ENCODE assay signal across 8 cellular contexts in genomic region chr4:82428969-82429727, GRCh38. TPM values are rescaled to one million over a fixed set of nuclear protein-coding genes. Genes with fewer than 3 reads are reported as not detected.
DNase-seq lines count a peak whose midpoint lies in the region; ATAC-seq, FAIRE-seq and TF ChIP-seq lines count a peak whose summit lies in the region.

No MANE protein-coding gene starts in this region.

- H3F3A ChIP-seq in GM23338 (replicated peaks; ENCODE audit: low read depth), result peaks cover 43% of the 10 kb centered on the region

- H3K4me3 Mint-ChIP-seq in GM23338, result peak overlapping the region; percentile 100
- H3K4me3 Mint-ChIP-seq in nephron, result peak overlapping the region; percentile 99 to 100 (median 100)
- H3K4me3 Mint-ChIP-seq in stimulated activated naive CD8-positive, alpha-beta T cell treated with anti-CD3 and anti-CD28 coated beads, Interleukin-15, Interleukin-2, amounts not matched to agents 100 ng/mL and 50 ng/mL, for 24 hours, result peak overlapping the region; percentile 100

- H3K27ac ChIP-seq in GM23338 (ENCODE audit: low read depth), result peak overlapping the region; percentile 99

- H3K4me1 ChIP-seq in GM23338 (ENCODE audit: insufficient read depth), result peaks cover 34% of the 10 kb centered on the region

- H3K27me3 Mint-ChIP-seq in GM23338 (ENCODE audit: insufficient read depth, low read depth, poor library complexity), result peaks cover 29% of the 10 kb centered on the region
- no peaks in the 10 kb centered on the region for H3K27me3 Mint-ChIP-seq in nephron (ENCODE audit: low read depth)
- no peaks in the 10 kb centered on the region for H3K27me3 Mint-ChIP-seq in stimulated activated naive CD8-positive, alpha-beta T cell treated with anti-CD3 and anti-CD28 coated beads, Interleukin-15, Interleukin-2, amounts not matched to agents 100 ng/mL and 50 ng/mL, for 24 hours

- H3K27ac Mint-ChIP-seq in GM23338 (peak overlapping the region; percentile 100), nephron (peak overlapping the region; percentile 97 to 100 (median 100))
- H3K27ac Mint-ChIP-seq in stimulated activated naive CD8-positive, alpha-beta T cell treated with anti-CD3 and anti-CD28 coated beads, Interleukin-15, Interleukin-2, amounts not matched to agents 100 ng/mL and 50 ng/mL, for 24 hours, result peak overlapping the region; percentile 100

- H3K9me3 Mint-ChIP-seq in GM23338 (peaks cover 5% of the 10 kb centered on the region; the same call in 2 of the 3 replicates), nephron (no peaks in the 10 kb centered on the region)
- H3K9me3 Mint-ChIP-seq in stimulated activated naive CD8-positive, alpha-beta T cell treated with anti-CD3 and anti-CD28 coated beads, Interleukin-15, Interleukin-2, amounts not matched to agents 100 ng/mL and 50 ng/mL, for 24 hours, result no peaks in the 10 kb centered on the region

- peak overlapping the region; percentile 84 for H3K4me2 ChIP-seq in GM23338

- no peaks in the 10 kb centered on the region for H3K27me3 ChIP-seq in GM23338 (ENCODE audit: insufficient read depth)

- H3K4me1 Mint-ChIP-seq in GM23338 (peaks cover 27% of the 10 kb centered on the region), nephron (peaks cover 37% of the 10 kb centered on the region)
- peaks cover 79% of the 10 kb centered on the region for H3K4me1 Mint-ChIP-seq in stimulated activated naive CD8-positive, alpha-beta T cell treated with anti-CD3 and anti-CD28 coated beads, Interleukin-15, Interleukin-2, amounts not matched to agents 100 ng/mL and 50 ng/mL, for 24 hours (ENCODE audit: low read depth)

- H3K36me3 ChIP-seq in GM23338 (ENCODE audit: insufficient read depth), result peaks cover 52% of the 10 kb centered on the region

- peaks cover 83% of the 10 kb centered on the region for H3K79me2 ChIP-seq in GM23338 (replicated peaks; ENCODE audit: insufficient read depth)

- no peaks in the 10 kb centered on the region for H3K9me2 ChIP-seq in GM23338 (ENCODE audit: insufficient read depth)

- DNase-seq in EL, result peak; percentile 90
- peak; percentile 90 for DNase-seq in GM23338 (ENCODE audit: low spot score)
- peak; percentile 84 to 87 for DNase-seq in Kasumi-1 (lab: John Stamatoyannopoulos, UW)
- DNase-seq in RCC 7860 (ENCODE audit: low spot score), result peak; percentile 81
- DNase-seq in activated T-helper 1 cell treated with anti-CD3 and anti-CD28 coated beads, Interleukin-2, amount 50 U/mL, for 16 hours (ENCODE audit: low read depth in 1 of 2, low spot score in 1 of 2), result peak; percentile 85 to 93
- DNase-seq in fibroblast of mammary gland (ENCODE audit: low read depth), result peak; percentile 82

- TF ChIP-seq CTCF in GM23338 (conservative IDR thresholded peaks at IDR 0.05; ENCODE audit: low read depth in 2 of 2), result peak; percentile 68 to 78
- no peak for TF ChIP-seq CTCF in fibroblast of mammary gland (conservative IDR thresholded peaks at IDR 0.05; ENCODE audit: control insufficient read depth, insufficient read depth, low read depth, low read length)
- TF ChIP-seq CTCF in nephron (IDR thresholded peaks at IDR 0.05; ENCODE audit: unreplicated experiment in 3 of 3), result peak; percentile 97 to 99 (median 98)

- no peak overlapping the region for H2AFZ ChIP-seq in GM23338

- H3K4me3 ChIP-seq in GM23338 (peak overlapping the region; percentile 99), fibroblast of mammary gland (ENCODE audit: control insufficient read depth, low read depth, low read length) (peak overlapping the region; percentile 100)

- H3K36me3 Mint-ChIP-seq in GM23338 (ENCODE audit: low read depth), result peaks cover 73% of the 10 kb centered on the region
- H3K36me3 Mint-ChIP-seq in nephron (ENCODE audit: low read depth), result peaks cover 51% of the 10 kb centered on the region
- peaks cover 72% of the 10 kb centered on the region for H3K36me3 Mint-ChIP-seq in stimulated activated naive CD8-positive, alpha-beta T cell treated with anti-CD3 and anti-CD28 coated beads, Interleukin-15, Interleukin-2, amounts not matched to agents 100 ng/mL and 50 ng/mL, for 24 hours (ENCODE audit: low read depth)

- H4K20me1 ChIP-seq in GM23338 (replicated peaks; ENCODE audit: insufficient read depth), result peaks cover 73% of the 10 kb centered on the region

- no peak for FAIRE-seq in RCC 7860 (lab: Jason Lieb, UNC)

- peak; percentile 59 for ATAC-seq in GM23338

TF ChIP-seq in GM23338, 12 proteins besides CTCF, POLR2A, EP300 and RAD21:
- TF ChIP-seq CREB1 (CRISPR knock-in tag; IDR thresholded peaks at IDR 0.05; ENCODE audit: low read depth), result peak; percentile 97
- TF ChIP-seq JUNB (IDR thresholded peaks at IDR 0.05; ENCODE audit: unreplicated experiment), result no peak
- peak; percentile 86 for TF ChIP-seq POLR2AphosphoS5 (IDR thresholded peaks at IDR 0.05; ENCODE audit: low read depth)

RNA-seq across cellular contexts. Expression of gene HNRNPDL, which starts 1.1 kb away (rescaled TPM):
- 243 and 250 TPM in 2 replicates for total RNA-seq in GM23338 (2014; rRNA removed; shearing (Covaris generic))
- 336 and 354 TPM in 2 replicates for polyA plus RNA-seq in GM23338 (2016; fragmentation: Nextera tagmentation; extraction: Ambion mirVana)

RNA-seq across cellular contexts. Expression of gene ENOPH1, which starts 1.2 kb away (rescaled TPM):
- total RNA-seq in GM23338 (2014; rRNA removed; shearing (Covaris generic)), result 105 and 131 TPM in 2 replicates
- polyA plus RNA-seq in GM23338 (2016; fragmentation: Nextera tagmentation; extraction: Ambion mirVana), result 137 and 146 TPM in 2 replicates

RNA-seq across cellular contexts. Expression of gene HNRNPD, which starts 55.4 kb away (rescaled TPM):
- 245 and 308 TPM in 2 replicates for total RNA-seq in GM23338 (2014; rRNA removed; shearing (Covaris generic))
- polyA plus RNA-seq in GM23338 (2016; fragmentation: Nextera tagmentation; extraction: Ambion mirVana), result 768 and 785 TPM in 2 replicates

Comparison
In these comparisons a context has a peak if more than half of its experiments do, and no peak if none do; other contexts are left out.
1. Peak in every context shown above with its lines: DNase-seq, ATAC-seq, H3K4me3 ChIP-seq and H3K27ac ChIP-seq.